8 cellular contexts compared by ENCODE assay signal in the genomic region with DNA sequence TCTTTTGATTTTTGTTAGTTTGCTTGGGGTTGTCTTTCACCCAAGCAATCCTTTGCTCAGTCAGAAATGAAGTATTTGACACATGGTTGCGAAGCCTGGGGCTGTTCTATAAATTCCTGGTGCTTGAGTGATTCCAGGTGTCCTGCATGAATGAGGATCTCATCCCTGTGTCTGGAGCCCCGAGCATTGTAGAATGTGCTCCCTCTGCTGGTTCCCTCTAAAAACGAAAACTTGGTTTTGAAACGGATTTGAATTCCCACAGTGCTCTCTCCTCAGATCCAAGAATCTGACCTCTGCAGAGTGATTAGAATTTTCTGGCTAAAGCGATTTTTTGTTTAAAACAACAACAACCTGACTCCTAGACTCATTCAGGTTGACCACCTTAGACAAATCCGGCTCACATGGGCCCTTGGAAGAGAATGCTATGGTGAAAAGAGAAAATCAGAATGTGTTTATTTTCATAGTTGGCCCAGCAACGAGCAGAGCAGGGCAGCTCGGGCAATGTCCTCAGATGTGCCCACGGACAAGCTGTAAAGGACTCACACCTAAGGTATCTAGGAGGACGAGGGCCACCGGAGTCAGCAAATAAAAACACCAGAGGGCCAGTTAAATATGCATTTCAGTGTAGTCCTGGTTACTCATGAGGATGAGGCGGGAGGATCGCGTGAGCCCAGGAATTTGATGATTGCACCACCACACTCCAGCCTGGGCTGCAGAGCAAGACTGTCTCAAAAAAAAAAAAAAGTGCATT. TPM values are rescaled to one million over a fixed set of nuclear protein-coding genes. Genes with fewer than 3 reads are reported as not detected.
A peak's percentile ranks its signal among the peaks of the same experiment; 100 is the strongest.
DNase-seq lines count a peak whose midpoint lies in the region; TF ChIP-seq lines count a peak whose summit lies in the region.

No MANE protein-coding gene starts in this region.

- peaks cover 10% of the 10 kb centered on the region for H3K4me1 Mint-ChIP-seq in activated T-helper 2 cell treated with anti-CD3 and anti-CD28 coated beads, Interferon-gamma antibody, Interleukin-2, Interleukin-4, amounts not matched to agents 10 μg/mL and 5 μg/mL and 100 μg/mL, durations not matched to agents 14 hours and 24 hours and 36 hours (ENCODE audit: low read depth)

- H3K27ac Mint-ChIP-seq in activated T-helper 2 cell treated with anti-CD3 and anti-CD28 coated beads, Interferon-gamma antibody, Interleukin-2, Interleukin-4, amounts not matched to agents 10 μg/mL and 5 μg/mL and 100 μg/mL, durations not matched to agents 14 hours and 24 hours and 36 hours, result no peak overlapping the region

- H3K4me3 Mint-ChIP-seq in activated T-helper 2 cell treated with anti-CD3 and anti-CD28 coated beads, Interferon-gamma antibody, Interleukin-2, Interleukin-4, amounts not matched to agents 10 μg/mL and 5 μg/mL and 100 μg/mL, durations not matched to agents 14 hours and 24 hours and 36 hours (ENCODE audit: low read depth), result no peak overlapping the region

- H3K36me3 Mint-ChIP-seq in activated T-helper 2 cell treated with anti-CD3 and anti-CD28 coated beads, Interferon-gamma antibody, Interleukin-2, Interleukin-4, amounts not matched to agents 10 μg/mL and 5 μg/mL and 100 μg/mL, durations not matched to agents 14 hours and 24 hours and 36 hours (ENCODE audit: low read depth), result no peaks in the 10 kb centered on the region

- peak overlapping the region; percentile 12 for H3K4me3 ChIP-seq in epithelial cell of proximal tubule (ENCODE audit: low read depth, low read length)

- DNase-seq in NCI-H446 (lab: John Stamatoyannopoulos, UW) (peak; percentile 5 to 30), NCI-H446 treated with DMSO at 0.1 percent for 48 hours (lab: John Stamatoyannopoulos, UW) (no peak), HuH-7 (ENCODE audit: low spot score) (peak; percentile 76), SHP77 treated with DMSO at 0.1 percent for 48 hours (lab: John Stamatoyannopoulos, UW) (peak; percentile 22), epithelial cell of proximal tubule (ENCODE audit: low read depth) (peak; percentile 83), middle frontal gyrus (ENCODE audit: extremely low spot score, low spot score) (peak; percentile 8)
- no peak for DNase-seq in NK-92 treated with Interleukin-12 subunit alpha and Interleukin-12 subunit beta, amount 100 ng/mL, for 24 hours (lab: John Stamatoyannopoulos, UW)
- DNase-seq in activated T-helper 2 cell treated with anti-CD3 and anti-CD28 coated beads, Interferon-gamma antibody, Interleukin-2, Interleukin-4, amounts not matched to agents 10 μg/mL and 5 μg/mL and 100 μg/mL, durations not matched to agents 14 hours and 24 hours and 36 hours (ENCODE audit: low spot score), result no peak

- no peaks in the 10 kb centered on the region for H3K9me3 Mint-ChIP-seq in activated T-helper 2 cell treated with anti-CD3 and anti-CD28 coated beads, Interferon-gamma antibody, Interleukin-2, Interleukin-4, amounts not matched to agents 10 μg/mL and 5 μg/mL and 100 μg/mL, durations not matched to agents 14 hours and 24 hours and 36 hours

- intact Hi-C loops in activated T-helper 2 cell treated with anti-CD3 and anti-CD28 coated beads, Interferon-gamma antibody, Interleukin-2, Interleukin-4, amounts not matched to agents 10 μg/mL and 5 μg/mL and 100 μg/mL, durations not matched to agents 14 hours and 24 hours and 36 hours (cut with micrococcal nuclease), result loop anchor here (2.0 kb wide), 1 partner anchor 91 kb away; no protein-coding TSS in a partner anchor

- peak; percentile 82 for TF ChIP-seq CTCF in epithelial cell of proximal tubule (conservative IDR thresholded peaks at IDR 0.05; ENCODE audit: low read depth, low read length)

- H3K27me3 Mint-ChIP-seq in activated T-helper 2 cell treated with anti-CD3 and anti-CD28 coated beads, Interferon-gamma antibody, Interleukin-2, Interleukin-4, amounts not matched to agents 10 μg/mL and 5 μg/mL and 100 μg/mL, durations not matched to agents 14 hours and 24 hours and 36 hours (ENCODE audit: low read depth), result no peaks in the 10 kb centered on the region

RNA-seq across cellular contexts. Expression of a gene that starts 8.7 kb away (rescaled TPM):
- 0.14 TPM in 1 of 2 replicates, not detected in the other for total RNA-seq in epithelial cell of proximal tubule
- total RNA-seq in activated T-helper 2 cell treated with anti-CD3 and anti-CD28 coated beads, Interferon-gamma antibody, Interleukin-2, Interleukin-4, amounts not matched to agents 10 μg/mL and 5 μg/mL and 100 μg/mL, durations not matched to agents 14 hours and 24 hours and 36 hours, result 1.1 TPM in 2 replicates

Comparison
In these comparisons a context has a peak if more than half of its experiments do, and no peak if none do; other contexts are left out.
1. DNase-seq: peak in NCI-H446 (2 of 2), HuH-7 (single experiment), SHP77 treated with DMSO at 0.1 percent for 48 hours (single experiment), epithelial cell of proximal tubule (single experiment) and middle frontal gyrus (single experiment); none in NCI-H446 treated with DMSO at 0.1 percent for 48 hours (single experiment), NK-92 treated with Interleukin-12 subunit alpha and Interleukin-12 subunit beta, amount 100 ng/mL, for 24 hours (single experiment) and activated T-helper 2 cell treated with anti-CD3 and anti-CD28 coated beads, Interferon-gamma antibody, Interleukin-2, Interleukin-4, amounts not matched to agents 10 μg/mL and 5 μg/mL and 100 μg/mL, durations not matched to agents 14 hours and 24 hours and 36 hours (single experiment).